Comparison of ENCODE assay signal across 10 cellular contexts in genomic region chr7:29190349-29191045, GRCh38. TPM values are rescaled to one million over a fixed set of nuclear protein-coding genes. Genes with fewer than 3 reads are reported as not detected.
DNase-seq lines count a peak whose midpoint lies in the region; ATAC-seq and TF ChIP-seq lines count a peak whose summit lies in the region.
"Had no signal": no experiment of that assay in that cellular context is flagged by ENCODE, and none has a peak within 500 bp of the region (broad histone marks: within the 10 kb centered on the region; RNA-seq: fewer than 3 reads in every experiment).

No MANE protein-coding gene starts in this region.

- H3K4me3 Mint-ChIP-seq in mesothelial cell of epicardium, result peak overlapping the region; percentile 61
- H3K4me3 Mint-ChIP-seq: memory B cell had no signal

- no peaks in the 10 kb centered on the region for H3K36me3 Mint-ChIP-seq in mesothelial cell of epicardium
- H3K36me3 Mint-ChIP-seq: memory B cell had no signal

- TF ChIP-seq CTCF in mesothelial cell of epicardium (IDR thresholded peaks at IDR 0.05; ENCODE audit: unreplicated experiment), result no peak

- intact Hi-C loops in left ventricle myocardium superior (cut with micrococcal nuclease), result no loop called here

- no peak for ATAC-seq in left ventricle myocardium superior

- peak overlapping the region; percentile 78 for H3K27ac Mint-ChIP-seq in mesothelial cell of epicardium
- H3K27ac Mint-ChIP-seq: memory B cell had no signal

- peaks cover 26% of the 10 kb centered on the region for H3K4me1 Mint-ChIP-seq in mesothelial cell of epicardium

- peaks cover 28% of the 10 kb centered on the region for H3K27me3 Mint-ChIP-seq in mesothelial cell of epicardium (ENCODE audit: low read depth)

- DNase-seq in DMS53 treated with DMSO at 0.1 percent for 48 hours (lab: John Stamatoyannopoulos, UW; ENCODE audit: unreplicated experiment), result peak; percentile 85
- peak; percentile 33 for DNase-seq in NCI-H1436 (lab: John Stamatoyannopoulos, UW)
- peak; percentile 37 to 44 for DNase-seq in SHP77 (lab: John Stamatoyannopoulos, UW)
- DNase-seq in mesothelial cell of epicardium (ENCODE audit: low spot score in 2 of 2, unreplicated experiment in 2 of 2), result no peak
- DNase-seq in left ventricle myocardium superior, result no peak
- no peak for DNase-seq in DMS 273 treated with DMSO at 0.1 percent for 48 hours (lab: John Stamatoyannopoulos, UW)
- no peak for DNase-seq in stimulated activated CD4-positive, alpha-beta T cell treated with anti-CD3 and anti-CD28 coated beads, Interleukin-12 subunit alpha, Interleukin-12 subunit beta, amount 100 ng/mL, for 4 hours
- no peak for DNase-seq in GF-D8 (lab: John Stamatoyannopoulos, UW)
- DNase-seq: IMR-90 had no signal

- no peaks in the 10 kb centered on the region for H3K9me3 Mint-ChIP-seq in mesothelial cell of epicardium
- H3K9me3 Mint-ChIP-seq: memory B cell had no signal

RNA-seq across cellular contexts. Expression of gene CHN2, which starts 4.1 kb away (rescaled TPM):
- 6.9 to 8.0 TPM (median 7.0 TPM) in 3 replicates for total RNA-seq in mesothelial cell of epicardium
- total RNA-seq in left ventricle myocardium superior, result 32.2 TPM
- total RNA-seq: IMR-90 had no signal

RNA-seq across cellular contexts. Expression of gene CPVL, which starts 44.2 kb away (rescaled TPM):
- total RNA-seq in mesothelial cell of epicardium, result 10.7 to 11.4 TPM (median 11.1 TPM) in 3 replicates
- 72.6 TPM for total RNA-seq in left ventricle myocardium superior
- total RNA-seq: IMR-90 had no signal

Comparison
In these comparisons a context has a peak if more than half of its experiments do, and no peak if none do; other contexts are left out.
1. DNase-seq: peak in DMS53 treated with DMSO at 0.1 percent for 48 hours (single experiment), NCI-H1436 (single experiment) and SHP77 (2 of 2); none in mesothelial cell of epicardium (0 of 2), left ventricle myocardium superior (single experiment), DMS 273 treated with DMSO at 0.1 percent for 48 hours (single experiment), stimulated activated CD4-positive, alpha-beta T cell treated with anti-CD3 and anti-CD28 coated beads, Interleukin-12 subunit alpha, Interleukin-12 subunit beta, amount 100 ng/mL, for 4 hours (single experiment) and GF-D8 (single experiment).